ENCODE assay signal across 17 cellular contexts in genomic region chr7:112252141-112252540, GRCh38.
"Had no signal": no experiment of that assay in that cellular context is flagged by ENCODE, and none has a peak within 500 bp of the region (broad histone marks: within the 10 kb centered on the region; RNA-seq: fewer than 3 reads in every experiment).

No MANE protein-coding gene starts in this region.

- H3K36me3 ChIP-seq: prostate gland, suprapubic skin, vagina had no signal

- H3K4me1 ChIP-seq: prostate gland had no signal

- DNase-seq: activated B cell treated with CpG ODN at 0.5 μM for 24 hours; activated CD4-positive, alpha-beta memory T cell treated with anti-CD3 and anti-CD28 coated beads for 36 hours; activated CD4-positive, alpha-beta T cell treated with anti-CD3 and anti-CD28 coated beads for 4 hours; activated CD8-positive, alpha-beta memory T cell treated with anti-CD3 and anti-CD28 coated beads, Interleukin-2, amount 10 ng/mL, durations not matched to agents 7 days and 5 days; aorta; effector memory CD8-positive, alpha-beta T cell; islet precursor cell; right cardiac atrium; stimulated activated CD4-positive, alpha-beta T cell treated with anti-CD3 and anti-CD28 coated beads, Interleukin-2, amount 100 ng/mL, for 24 hours; stimulated activated naive CD8-positive, alpha-beta T cell treated with anti-CD3 and anti-CD28 coated beads, Interleukin-15, Interleukin-2, amounts not matched to agents 100 U/mL and 50 U/mL, for 24 hours; T-cell had no signal

- H3K9me3 Mint-ChIP-seq: activated CD4-positive, alpha-beta memory T cell treated with anti-CD3 and anti-CD28 coated beads for 36 hours; dendritic cell treated with granulocyte-macrophage colony-stimulating factor and Interleukin-4, amounts not matched to agents 40 ng/mL and 50 ng/mL, for 4 days; effector memory CD8-positive, alpha-beta T cell had no signal

- H3K27ac Mint-ChIP-seq: activated B cell treated with CpG ODN at 0.5 μM for 24 hours; activated CD4-positive, alpha-beta memory T cell treated with anti-CD3 and anti-CD28 coated beads for 36 hours; activated CD8-positive, alpha-beta memory T cell treated with anti-CD3 and anti-CD28 coated beads, Interleukin-2, amount 10 ng/mL, durations not matched to agents 7 days and 5 days; dendritic cell treated with granulocyte-macrophage colony-stimulating factor and Interleukin-4, amounts not matched to agents 40 ng/mL and 50 ng/mL, for 4 days; T-cell had no signal

- H3K27ac ChIP-seq: hepatocyte, prostate gland, suprapubic skin, vagina had no signal

- H3K36me3 Mint-ChIP-seq: activated CD4-positive, alpha-beta memory T cell treated with anti-CD3 and anti-CD28 coated beads for 36 hours had no signal

- H3K27me3 Mint-ChIP-seq: activated B cell treated with CpG ODN at 0.5 μM for 24 hours; activated CD4-positive, alpha-beta memory T cell treated with anti-CD3 and anti-CD28 coated beads for 36 hours; activated CD8-positive, alpha-beta memory T cell treated with anti-CD3 and anti-CD28 coated beads, Interleukin-2, amount 10 ng/mL, durations not matched to agents 7 days and 5 days; dendritic cell treated with granulocyte-macrophage colony-stimulating factor and Interleukin-4, amounts not matched to agents 40 ng/mL and 50 ng/mL, for 4 days; effector memory CD8-positive, alpha-beta T cell; T-cell had no signal

- H3K27me3 ChIP-seq: hepatocyte, suprapubic skin, vagina had no signal

- H3K9me3 ChIP-seq: prostate gland, suprapubic skin, vagina had no signal

- H3K4me3 Mint-ChIP-seq: activated B cell treated with CpG ODN at 0.5 μM for 24 hours; activated CD4-positive, alpha-beta memory T cell treated with anti-CD3 and anti-CD28 coated beads for 36 hours; activated CD8-positive, alpha-beta memory T cell treated with anti-CD3 and anti-CD28 coated beads, Interleukin-2, amount 10 ng/mL, durations not matched to agents 7 days and 5 days; dendritic cell treated with granulocyte-macrophage colony-stimulating factor and Interleukin-4, amounts not matched to agents 40 ng/mL and 50 ng/mL, for 4 days; effector memory CD8-positive, alpha-beta T cell; T-cell had no signal

- H3K4me3 ChIP-seq: hepatocyte, prostate gland, suprapubic skin, vagina had no signal

- ATAC-seq: activated CD8-positive, alpha-beta memory T cell treated with anti-CD3 and anti-CD28 coated beads, Interleukin-2, amount 10 ng/mL, durations not matched to agents 7 days and 5 days; effector memory CD8-positive, alpha-beta T cell; left lobe of liver; right cardiac atrium; stimulated activated naive CD8-positive, alpha-beta T cell treated with anti-CD3 and anti-CD28 coated beads, Interleukin-15, Interleukin-2, amounts not matched to agents 100 U/mL and 50 U/mL, for 24 hours; T-cell had no signal
